ENCODE assay signal across 10 cellular contexts in the genomic region with DNA sequence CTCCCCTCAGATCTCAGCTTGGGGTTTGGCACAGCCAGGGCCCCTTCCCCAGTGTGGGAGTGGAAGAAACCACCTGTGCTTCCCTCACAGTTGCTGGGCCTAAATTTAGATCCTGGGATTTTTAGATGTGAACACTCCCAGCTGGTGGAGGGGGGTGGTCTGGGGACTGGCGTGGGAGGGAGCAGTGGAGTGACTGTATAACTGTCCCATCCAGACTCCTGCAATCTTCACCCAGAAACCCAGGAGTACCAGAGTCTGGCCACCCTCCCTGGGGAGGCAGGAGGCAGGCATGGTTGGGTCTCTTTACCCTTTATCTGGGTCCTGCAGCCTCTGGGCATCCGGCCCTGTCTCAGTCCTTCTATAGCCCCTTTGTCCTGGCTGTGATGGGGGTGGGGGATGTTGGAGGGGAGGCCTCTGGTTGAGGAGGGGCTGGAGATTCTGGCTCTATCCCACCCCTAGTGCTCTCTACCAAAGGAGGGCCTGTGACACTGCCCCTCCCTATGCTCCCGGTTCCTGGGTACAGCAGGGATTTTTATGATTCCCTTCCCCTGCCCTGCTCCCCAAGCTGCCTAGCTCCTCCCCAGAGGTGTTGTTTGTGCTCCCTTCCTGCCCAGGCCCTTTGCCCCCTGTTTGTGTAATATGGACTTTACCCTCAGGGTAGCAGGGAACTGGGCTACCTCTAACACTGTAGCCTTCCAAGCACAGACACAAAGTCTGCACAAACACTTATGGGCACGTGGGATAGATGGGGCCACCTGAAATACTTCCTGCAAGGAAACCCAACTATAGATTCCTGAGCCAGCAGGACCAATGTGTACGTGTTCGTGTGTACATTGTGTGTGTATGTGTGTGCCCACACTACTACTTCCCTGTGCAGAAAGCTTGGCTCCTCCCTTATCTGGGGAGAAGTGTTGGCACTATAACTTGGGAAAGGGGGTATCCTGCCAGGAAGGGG. TPM values are rescaled to one million over a fixed set of nuclear protein-coding genes. Genes with fewer than 3 reads are reported as not detected.
A peak's percentile ranks its signal among the peaks of the same experiment; 100 is the strongest.
DNase-seq lines count a peak whose midpoint lies in the region; ATAC-seq, FAIRE-seq and TF ChIP-seq lines count a peak whose summit lies in the region.
"Had no signal": no experiment of that assay in that cellular context is flagged by ENCODE, and none has a peak within 500 bp of the region (broad histone marks: within the 10 kb centered on the region; RNA-seq: fewer than 3 reads in every experiment).

No MANE protein-coding gene starts in this region.

- TF ChIP-seq RAD21 in A549 (conservative IDR thresholded peaks at IDR 0.05 in 1 of 2, IDR thresholded peaks at IDR 0.05 in 1 of 2) = no peak

- H3K27me3 Mint-ChIP-seq in natural killer cell treated with Interleukin-12 subunit alpha and Interleukin-12 subunit beta and Interleukin-15 and Interleukin-18, amount 100 ng/mL, for 72 hours = peaks cover 7 to 9% of the 10 kb centered on the region in 2 donors
- H3K27me3 Mint-ChIP-seq in activated naive CD4-positive, alpha-beta T cell treated with anti-CD3 and anti-CD28 coated beads for 36 hours (ENCODE audit: low read depth) = peaks cover 17% of the 10 kb centered on the region

- H3K4me3 Mint-ChIP-seq in natural killer cell treated with Interleukin-12 subunit alpha and Interleukin-12 subunit beta and Interleukin-15 and Interleukin-18, amount 100 ng/mL, for 72 hours = peak overlapping the region; percentile 62
- no peak overlapping the region for H3K4me3 Mint-ChIP-seq in activated naive CD4-positive, alpha-beta T cell treated with anti-CD3 and anti-CD28 coated beads for 36 hours

- H3K4me3 ChIP-seq in A549 (0 out of 3 replicates have a peak overlapping the region, but pooled peaks have one; percentile 8), gastroesophageal sphincter (peak overlapping the region in 1 of 2 donors; percentile 58)

- TF ChIP-seq POLR2A in A549 (IDR thresholded peaks at IDR 0.05; ENCODE audit: low read length) = no peak
- no peak for TF ChIP-seq POLR2A in gastroesophageal sphincter (IDR thresholded peaks at IDR 0.05)

- 38% methylated on average over 6 of the region's 6 CpGs for WGBS in A549 (ENCODE audit: missing lambda C conversion rate)
- WGBS in gastroesophageal sphincter (ENCODE audit: low coverage in 1 of 2), 2 donors = 51% methylated on average over 3 of the region's 6 CpGs; no CpG with 5 or more reads in 1 of the 2 donors

- H3K4me1 Mint-ChIP-seq in natural killer cell treated with Interleukin-12 subunit alpha and Interleukin-12 subunit beta and Interleukin-15 and Interleukin-18, amount 100 ng/mL, for 72 hours (ENCODE audit: low read depth in 2 of 2) = peaks cover 0 to 6% of the 10 kb centered on the region in 2 donors
- H3K4me1 Mint-ChIP-seq in activated naive CD4-positive, alpha-beta T cell treated with anti-CD3 and anti-CD28 coated beads for 36 hours (ENCODE audit: low read depth) = peaks cover 12% of the 10 kb centered on the region

- peak in 1 of 2 experiments; percentile 30 for DNase-seq in A549 (ENCODE audit: low read depth in 1 of 2, low spot score in 1 of 2)
- DNase-seq in NCI-H69 (lab: John Stamatoyannopoulos, UW) = peak; percentile 11
- no peak for DNase-seq in natural killer cell treated with Interleukin-12 subunit alpha and Interleukin-12 subunit beta and Interleukin-15 and Interleukin-18, amount 100 ng/mL, for 72 hours (ENCODE audit: low spot score)
- no peak for DNase-seq in dermis blood vessel endothelial cell
- DNase-seq in activated naive CD4-positive, alpha-beta T cell treated with anti-CD3 and anti-CD28 coated beads for 36 hours = no peak
- DNase-seq: DND-41 had no signal

- ATAC-seq in A549 = no peak
- ATAC-seq in gastroesophageal sphincter = no peak
- no peak for ATAC-seq in natural killer cell treated with Interleukin-12 subunit alpha and Interleukin-12 subunit beta and Interleukin-15 and Interleukin-18, amount 100 ng/mL, for 72 hours
- ATAC-seq in GM18517 (IDR thresholded peaks at IDR 0.05; ENCODE audit: unreplicated experiment) = no peak
- ATAC-seq in HG03520 (IDR thresholded peaks at IDR 0.05; ENCODE audit: unreplicated experiment) = no peak
- ATAC-seq: Right ventricle myocardium inferior had no signal

- POLR2A ChIA-PET in A549 (lab: Yijun Ruan, JAX) = interaction anchor here (3.3 kb wide), 1 partner anchor 22 kb away, joined by 13 read pairs; the partner anchor contains the start of gene PA2G4

- no peak for FAIRE-seq in A549 (lab: Jason Lieb, UNC)

- H3K27ac ChIP-seq in A549 (peak overlapping the region; percentile 62 to 66), gastroesophageal sphincter (peak overlapping the region in 3 of 4 donors; percentile 5 to 77 (median 76))

- CTCF ChIA-PET in A549 (lab: Yijun Ruan, JAX) = interaction anchor here (0.5 to 2.7 kb wide), 11 partner anchors 14 to 492 kb away, joined by 3 to 13 read pairs (median 4); partner anchors contain the start of genes PA2G4 and ZC3H10
- CTCF ChIA-PET in activated naive CD4-positive, alpha-beta T cell treated with anti-CD3 and anti-CD28 coated beads for 36 hours (lab: Charles Lee) = interaction anchor here (0.6 to 1.3 kb wide), 3 partner anchors 34 to 292 kb away, joined by 3 to 4 read pairs (median 4); no protein-coding TSS in a partner anchor

- H3K36me3 Mint-ChIP-seq in natural killer cell treated with Interleukin-12 subunit alpha and Interleukin-12 subunit beta and Interleukin-15 and Interleukin-18, amount 100 ng/mL, for 72 hours = no peaks in the 10 kb centered on the region
- H3K36me3 Mint-ChIP-seq in activated naive CD4-positive, alpha-beta T cell treated with anti-CD3 and anti-CD28 coated beads for 36 hours (ENCODE audit: low read depth) = no peaks in the 10 kb centered on the region

- H3K9me3 Mint-ChIP-seq in natural killer cell treated with Interleukin-12 subunit alpha and Interleukin-12 subunit beta and Interleukin-15 and Interleukin-18, amount 100 ng/mL, for 72 hours = no peaks in the 10 kb centered on the region
- H3K9me3 Mint-ChIP-seq in activated naive CD4-positive, alpha-beta T cell treated with anti-CD3 and anti-CD28 coated beads for 36 hours = no peaks in the 10 kb centered on the region

- no peak for TF ChIP-seq EP300 in A549 (IDR thresholded peaks at IDR 0.05)
- TF ChIP-seq EP300 in gastroesophageal sphincter (IDR thresholded peaks at IDR 0.05) = no peak

- no peaks in the 10 kb centered on the region for H3K36me3 ChIP-seq in gastroesophageal sphincter

- TF ChIP-seq CTCF in A549 (IDR thresholded peaks at IDR 0.05) = no peak
- no peak for TF ChIP-seq CTCF in gastroesophageal sphincter (IDR thresholded peaks at IDR 0.05)

- intact Hi-C loops in activated naive CD4-positive, alpha-beta T cell treated with anti-CD3 and anti-CD28 coated beads for 36 hours (cut with micrococcal nuclease) = loop anchor here (5.0 kb wide), 1 partner anchor 34 kb away; no protein-coding TSS in a partner anchor

- H3K9me3 ChIP-seq in A549 (no peaks in the 10 kb centered on the region), gastroesophageal sphincter (no peaks in the 10 kb centered on the region)

- H3K4me2 ChIP-seq in A549 = peak overlapping the region; percentile 94

- no peak overlapping the region for H3K27ac Mint-ChIP-seq in natural killer cell treated with Interleukin-12 subunit alpha and Interleukin-12 subunit beta and Interleukin-15 and Interleukin-18, amount 100 ng/mL, for 72 hours
- no peak overlapping the region for H3K27ac Mint-ChIP-seq in activated naive CD4-positive, alpha-beta T cell treated with anti-CD3 and anti-CD28 coated beads for 36 hours

- peaks cover 30% of the 10 kb centered on the region for H3K4me1 ChIP-seq in A549
- peaks cover 0 to 22% (median 6%) of the 10 kb centered on the region in 3 donors for H3K4me1 ChIP-seq in gastroesophageal sphincter

- peaks cover 22% of the 10 kb centered on the region for H3K27me3 ChIP-seq in gastroesophageal sphincter

RNA-seq across cellular contexts. Expression of gene ERBB3, which starts 1.7 kb away (rescaled TPM):
- 17.0 and 24.9 TPM in 2 replicates for polyA plus RNA-seq in A549 (2011; rRNA removed)
- polyA plus RNA-seq in A549 (2012; cell fraction: cytosol; rRNA removed) = 3.0 and 3.5 TPM in 2 replicates
- polyA plus RNA-seq in A549 (2012; cell fraction: nucleus; rRNA removed) = 2.4 TPM in 2 replicates
- polyA plus RNA-seq in A549 (2017; fragmentation: RNase III; extraction: RNeasy Plus Mini Kit Qiagen cat#74134 plus additional on column Dnase treatment) = 1.8 to 2.2 TPM (median 1.8 TPM) in 3 replicates
- polyA minus RNA-seq in A549 (2011; rRNA and poly(A)+ RNA removed) = 18.4 and 42.8 TPM in 2 replicates
- total RNA-seq in gastroesophageal sphincter = 10 to 100 TPM; 17.3 to 41.1 (median 22.3) TPM
- not detected for total RNA-seq in natural killer cell treated with Interleukin-12 subunit alpha and Interleukin-12 subunit beta and Interleukin-15 and Interleukin-18, amount 100 ng/mL, for 72 hours
- 0.34 and 0.88 TPM in 2 replicates for total RNA-seq in dermis blood vessel endothelial cell
- total RNA-seq in activated naive CD4-positive, alpha-beta T cell treated with anti-CD3 and anti-CD28 coated beads for 36 hours = 1 to 10 TPM; 1.0 to 1.9 TPM

RNA-seq across cellular contexts. Expression of gene PA2G4, which starts 22.7 kb away (rescaled TPM):
- 452 and 717 TPM in 2 replicates for polyA plus RNA-seq in A549 (2011; rRNA removed)
- 327 and 400 TPM in 2 replicates for polyA plus RNA-seq in A549 (2012; cell fraction: cytosol; rRNA removed)
- polyA plus RNA-seq in A549 (2012; cell fraction: nucleus; rRNA removed) = 218 and 244 TPM in 2 replicates
- polyA plus RNA-seq in A549 (2017; fragmentation: RNase III; extraction: RNeasy Plus Mini Kit Qiagen cat#74134 plus additional on column Dnase treatment) = 405 to 477 TPM (median 415 TPM) in 3 replicates
- polyA minus RNA-seq in A549 (2011; rRNA and poly(A)+ RNA removed) = 145 TPM in 2 replicates
- total RNA-seq in gastroesophageal sphincter = 100 to 1,000 TPM in 3 of 4 donors, 10 to 100 TPM in 1; 99.4 to 115 (median 110) TPM
- 100 to 1,000 TPM; 233 to 318 TPM for total RNA-seq in natural killer cell treated with Interleukin-12 subunit alpha and Interleukin-12 subunit beta and Interleukin-15 and Interleukin-18, amount 100 ng/mL, for 72 hours
- total RNA-seq in dermis blood vessel endothelial cell = 106 and 276 TPM in 2 replicates
- 100 to 1,000 TPM; 398 to 411 TPM for total RNA-seq in activated naive CD4-positive, alpha-beta T cell treated with anti-CD3 and anti-CD28 coated beads for 36 hours

RNA-seq across cellular contexts. Expression of gene RPL41, which starts 34.8 kb away (rescaled TPM):
- polyA plus RNA-seq in A549 (2011; rRNA removed) (9,351 and 11,089 TPM in 2 replicates), A549 (2017; fragmentation: RNase III; extraction: RNeasy Plus Mini Kit Qiagen cat#74134 plus additional on column Dnase treatment) (8,804 to 9,815 TPM (median 8,860 TPM) in 3 replicates)
- 8,653 and 13,364 TPM in 2 replicates for polyA plus RNA-seq in A549 (2012; cell fraction: cytosol; rRNA removed)
- polyA plus RNA-seq in A549 (2012; cell fraction: nucleus; rRNA removed) = 1,885 and 3,723 TPM in 2 replicates
- polyA minus RNA-seq in A549 (2011; rRNA and poly(A)+ RNA removed) = 1,480 and 1,855 TPM in 2 replicates
- total RNA-seq in gastroesophageal sphincter (1,000 to 10,000 TPM; 1,487 to 4,346 (median 2,874) TPM), dermis blood vessel endothelial cell (2,567 and 3,056 TPM in 2 replicates)
- total RNA-seq in natural killer cell treated with Interleukin-12 subunit alpha and Interleukin-12 subunit beta and Interleukin-15 and Interleukin-18, amount 100 ng/mL, for 72 hours = 1,000 to 10,000 TPM; 2,363 to 2,700 TPM
- 1,000 to 10,000 TPM; 5,971 to 6,299 TPM for total RNA-seq in activated naive CD4-positive, alpha-beta T cell treated with anti-CD3 and anti-CD28 coated beads for 36 hours

RNA-seq across cellular contexts. Expression of gene ZC3H10, which starts 36.4 kb away (rescaled TPM):
- 2.1 and 2.7 TPM in 2 replicates for polyA plus RNA-seq in A549 (2011; rRNA removed)
- polyA plus RNA-seq in A549 (2012; cell fraction: cytosol; rRNA removed) = 1.0 and 1.1 TPM in 2 replicates
- 1.5 and 1.9 TPM in 2 replicates for polyA plus RNA-seq in A549 (2012; cell fraction: nucleus; rRNA removed)
- 2.3 to 3.2 TPM (median 2.7 TPM) in 3 replicates for polyA plus RNA-seq in A549 (2017; fragmentation: RNase III; extraction: RNeasy Plus Mini Kit Qiagen cat#74134 plus additional on column Dnase treatment)
- polyA minus RNA-seq in A549 (2011; rRNA and poly(A)+ RNA removed) = 11.1 TPM in 2 replicates
- total RNA-seq in gastroesophageal sphincter = 1 to 10 TPM; 5.0 to 7.4 (median 5.8) TPM
- total RNA-seq in natural killer cell treated with Interleukin-12 subunit alpha and Interleukin-12 subunit beta and Interleukin-15 and Interleukin-18, amount 100 ng/mL, for 72 hours = 10 to 100 TPM; 11.4 to 14.9 TPM
- 4.7 and 5.6 TPM in 2 replicates for total RNA-seq in dermis blood vessel endothelial cell
- 1 to 10 TPM; 6.4 to 6.6 TPM for total RNA-seq in activated naive CD4-positive, alpha-beta T cell treated with anti-CD3 and anti-CD28 coated beads for 36 hours

RNA-seq across cellular contexts. Expression of gene RPS26, which starts 40.0 kb away (rescaled TPM):
- polyA plus RNA-seq in A549 (2011; rRNA removed) (513 and 524 TPM in 2 replicates), A549 (2017; fragmentation: RNase III; extraction: RNeasy Plus Mini Kit Qiagen cat#74134 plus additional on column Dnase treatment) (677 to 831 TPM (median 779 TPM) in 3 replicates)
- polyA plus RNA-seq in A549 (2012; cell fraction: cytosol; rRNA removed) = 867 and 1,221 TPM in 2 replicates
- polyA plus RNA-seq in A549 (2012; cell fraction: nucleus; rRNA removed) = 710 and 1,109 TPM in 2 replicates
- polyA minus RNA-seq in A549 (2011; rRNA and poly(A)+ RNA removed) = 218 and 364 TPM in 2 replicates
- total RNA-seq in gastroesophageal sphincter (1,000 to 10,000 TPM in 2 of 4 donors, 100 to 1,000 TPM in 2; 295 to 1,263 (median 759) TPM), dermis blood vessel endothelial cell (199 and 372 TPM in 2 replicates)
- 10 to 100 TPM; 24.6 to 48.3 TPM for total RNA-seq in natural killer cell treated with Interleukin-12 subunit alpha and Interleukin-12 subunit beta and Interleukin-15 and Interleukin-18, amount 100 ng/mL, for 72 hours
- 10 to 100 TPM; 31.0 to 37.3 TPM for total RNA-seq in activated naive CD4-positive, alpha-beta T cell treated with anti-CD3 and anti-CD28 coated beads for 36 hours
